23 cellular contexts compared by ENCODE assay signal in genomic region chr3:10510743-10511432, GRCh38. TPM values are rescaled to one million over a fixed set of nuclear protein-coding genes. Genes with fewer than 3 reads are reported as not detected.
DNase-seq lines count a peak whose midpoint lies in the region; ATAC-seq, FAIRE-seq and TF ChIP-seq lines count a peak whose summit lies in the region.
"Had no signal": no experiment of that assay in that cellular context is flagged by ENCODE, and none has a peak within 500 bp of the region (broad histone marks: within the 10 kb centered on the region; RNA-seq: fewer than 3 reads in every experiment).

No MANE protein-coding gene starts in this region.

- ATAC-seq in A549: no peak
- ATAC-seq in stimulated activated naive B cell treated with anti-CD40 and anti-IgM and Interleukin-4, amounts not matched to agents 10 μg/mL and 1 μg/mL and 100 μg/mL, for 72 hours (replicated peaks): no peak

- no peak overlapping the region for H3K27ac ChIP-seq in A549
- 0 out of 2 replicates have a peak overlapping the region, but pooled peaks have one; percentile 9 for H3K27ac ChIP-seq in BLaER1
- H3K27ac ChIP-seq in angular gyrus (ENCODE audit: low read depth, low read length): peak overlapping the region; percentile 5
- H3K27ac ChIP-seq: HL-60 had no signal

- H3K27me3 Mint-ChIP-seq in glutamatergic neuron (ENCODE audit: unreplicated experiment): peaks cover 8% of the 10 kb centered on the region
- H3K27me3 Mint-ChIP-seq in stimulated activated naive B cell treated with anti-CD40 and anti-IgM and Interleukin-4, amounts not matched to agents 10 μg/mL and 1 μg/mL and 100 μg/mL, for 72 hours: peaks cover 14 to 33% of the 10 kb centered on the region in 2 donors
- peaks cover 7% of the 10 kb centered on the region for H3K27me3 Mint-ChIP-seq in activated T-helper 2 cell treated with anti-CD3 and anti-CD28 coated beads, Interferon-gamma antibody, Interleukin-2, Interleukin-4, amounts not matched to agents 10 μg/mL and 5 μg/mL and 100 μg/mL, durations not matched to agents 14 hours and 24 hours and 36 hours (ENCODE audit: low read depth)

- CTCF ChIA-PET in A549 (lab: Yijun Ruan, JAX): interaction anchor here (1.8 kb wide), 1 partner anchor 167 kb away, joined by 5 read pairs; no protein-coding TSS in a partner anchor

- TF ChIP-seq RAD21 in A549 (conservative IDR thresholded peaks at IDR 0.05 in 1 of 2, IDR thresholded peaks at IDR 0.05 in 1 of 2): no peak

- intact Hi-C loops in activated T-helper 2 cell treated with anti-CD3 and anti-CD28 coated beads, Interferon-gamma antibody, Interleukin-2, Interleukin-4, amounts not matched to agents 10 μg/mL and 5 μg/mL and 100 μg/mL, durations not matched to agents 14 hours and 24 hours and 36 hours (cut with micrococcal nuclease): no loop called here

- H3K4me2 ChIP-seq in A549 (no peak overlapping the region), BLaER1 (no peak overlapping the region)

- FAIRE-seq in A549 (lab: Jason Lieb, UNC): no peak
- FAIRE-seq: A204.1, GM12892, GM18507 had no signal

- H3K27me3 ChIP-seq in BLaER1: no peaks in the 10 kb centered on the region

- H3K4me3 Mint-ChIP-seq in glutamatergic neuron (ENCODE audit: unreplicated experiment): no peak overlapping the region
- H3K4me3 Mint-ChIP-seq in stimulated activated naive B cell treated with anti-CD40 and anti-IgM and Interleukin-4, amounts not matched to agents 10 μg/mL and 1 μg/mL and 100 μg/mL, for 72 hours: no peak overlapping the region
- H3K4me3 Mint-ChIP-seq in activated T-helper 2 cell treated with anti-CD3 and anti-CD28 coated beads, Interferon-gamma antibody, Interleukin-2, Interleukin-4, amounts not matched to agents 10 μg/mL and 5 μg/mL and 100 μg/mL, durations not matched to agents 14 hours and 24 hours and 36 hours (ENCODE audit: low read depth): no peak overlapping the region
- H3K4me3 Mint-ChIP-seq: CD14-positive monocyte; CD4-positive, alpha-beta memory T cell had no signal

- POLR2A ChIA-PET in A549 (lab: Yijun Ruan, JAX): no interaction called here

- peak overlapping the region; percentile 11 for H3K27ac Mint-ChIP-seq in glutamatergic neuron (ENCODE audit: unreplicated experiment)
- no peak overlapping the region for H3K27ac Mint-ChIP-seq in stimulated activated naive B cell treated with anti-CD40 and anti-IgM and Interleukin-4, amounts not matched to agents 10 μg/mL and 1 μg/mL and 100 μg/mL, for 72 hours
- no peak overlapping the region for H3K27ac Mint-ChIP-seq in activated T-helper 2 cell treated with anti-CD3 and anti-CD28 coated beads, Interferon-gamma antibody, Interleukin-2, Interleukin-4, amounts not matched to agents 10 μg/mL and 5 μg/mL and 100 μg/mL, durations not matched to agents 14 hours and 24 hours and 36 hours
- H3K27ac Mint-ChIP-seq: CD4-positive, alpha-beta memory T cell had no signal

- no peak overlapping the region for H3K4me3 ChIP-seq in A549
- no peak overlapping the region for H3K4me3 ChIP-seq in BLaER1
- H3K4me3 ChIP-seq: HAP-1 had no signal

- H3K9me3 Mint-ChIP-seq in glutamatergic neuron (ENCODE audit: unreplicated experiment): peaks cover 5% of the 10 kb centered on the region
- H3K9me3 Mint-ChIP-seq in stimulated activated naive B cell treated with anti-CD40 and anti-IgM and Interleukin-4, amounts not matched to agents 10 μg/mL and 1 μg/mL and 100 μg/mL, for 72 hours: no peaks in the 10 kb centered on the region
- no peaks in the 10 kb centered on the region for H3K9me3 Mint-ChIP-seq in activated T-helper 2 cell treated with anti-CD3 and anti-CD28 coated beads, Interferon-gamma antibody, Interleukin-2, Interleukin-4, amounts not matched to agents 10 μg/mL and 5 μg/mL and 100 μg/mL, durations not matched to agents 14 hours and 24 hours and 36 hours
- H3K9me3 Mint-ChIP-seq: CD14-positive monocyte; CD4-positive, alpha-beta memory T cell had no signal

- 68% methylated on average over 6 of the region's 6 CpGs for WGBS in A549 (ENCODE audit: missing lambda C conversion rate)

- TF ChIP-seq POLR2A in A549 (IDR thresholded peaks at IDR 0.05; ENCODE audit: low read length): no peak

- no peaks in the 10 kb centered on the region for H3K36me3 ChIP-seq in BLaER1
- H3K36me3 ChIP-seq: HAP-1 had no signal

- H3K9ac ChIP-seq in BLaER1: no peak overlapping the region

- peaks cover 20% of the 10 kb centered on the region; the same call in 2 of the 3 replicates for H3K4me1 ChIP-seq in A549
- peaks cover 33% of the 10 kb centered on the region for H3K4me1 ChIP-seq in BLaER1
- H3K4me1 ChIP-seq: HAP-1 had no signal

- TF ChIP-seq CTCF in A549 (IDR thresholded peaks at IDR 0.05) (no peak), glutamatergic neuron (IDR thresholded peaks at IDR 0.05; ENCODE audit: partially characterized antibody, unreplicated experiment) (no peak)

- H3K36me3 Mint-ChIP-seq in glutamatergic neuron (ENCODE audit: unreplicated experiment): peaks cover 4% of the 10 kb centered on the region
- no peaks in the 10 kb centered on the region for H3K36me3 Mint-ChIP-seq in stimulated activated naive B cell treated with anti-CD40 and anti-IgM and Interleukin-4, amounts not matched to agents 10 μg/mL and 1 μg/mL and 100 μg/mL, for 72 hours
- no peaks in the 10 kb centered on the region for H3K36me3 Mint-ChIP-seq in activated T-helper 2 cell treated with anti-CD3 and anti-CD28 coated beads, Interferon-gamma antibody, Interleukin-2, Interleukin-4, amounts not matched to agents 10 μg/mL and 5 μg/mL and 100 μg/mL, durations not matched to agents 14 hours and 24 hours and 36 hours (ENCODE audit: low read depth)
- H3K36me3 Mint-ChIP-seq: CD14-positive monocyte; CD4-positive, alpha-beta memory T cell had no signal

- no peaks in the 10 kb centered on the region for H3K9me3 ChIP-seq in A549
- no peaks in the 10 kb centered on the region for H3K9me3 ChIP-seq in BLaER1
- H3K9me3 ChIP-seq: HAP-1 had no signal

- H3K4me1 Mint-ChIP-seq in glutamatergic neuron (ENCODE audit: low read depth, unreplicated experiment): peaks cover 13% of the 10 kb centered on the region
- no peaks in the 10 kb centered on the region for H3K4me1 Mint-ChIP-seq in stimulated activated naive B cell treated with anti-CD40 and anti-IgM and Interleukin-4, amounts not matched to agents 10 μg/mL and 1 μg/mL and 100 μg/mL, for 72 hours
- H3K4me1 Mint-ChIP-seq in activated T-helper 2 cell treated with anti-CD3 and anti-CD28 coated beads, Interferon-gamma antibody, Interleukin-2, Interleukin-4, amounts not matched to agents 10 μg/mL and 5 μg/mL and 100 μg/mL, durations not matched to agents 14 hours and 24 hours and 36 hours (ENCODE audit: low read depth): no peaks in the 10 kb centered on the region
- H3K4me1 Mint-ChIP-seq: CD14-positive monocyte; CD4-positive, alpha-beta memory T cell had no signal

- H4K20me1 ChIP-seq in BLaER1: no peaks in the 10 kb centered on the region

- TF ChIP-seq EP300 in A549 (IDR thresholded peaks at IDR 0.05): no peak

- no peak for DNase-seq in A549 (ENCODE audit: low read depth in 1 of 2, low spot score in 1 of 2)
- DNase-seq in glutamatergic neuron: no peak
- no peak for DNase-seq in stimulated activated naive B cell treated with anti-CD40 and anti-IgM and Interleukin-4, amounts not matched to agents 10 μg/mL and 1 μg/mL and 100 μg/mL, for 72 hours
- no peak for DNase-seq in NCI-H69 (lab: John Stamatoyannopoulos, UW)
- DNase-seq in activated T-helper 2 cell treated with anti-CD3 and anti-CD28 coated beads, Interferon-gamma antibody, Interleukin-2, Interleukin-4, amounts not matched to agents 10 μg/mL and 5 μg/mL and 100 μg/mL, durations not matched to agents 14 hours and 24 hours and 36 hours (ENCODE audit: low spot score): no peak
- DNase-seq: AML-193; CD4-positive, alpha-beta memory T cell; DMS153; DMS79; GDM1; GOT3; IMR-90; KBM-7 had no signal

TF ChIP-seq in A549, 52 proteins besides CTCF, POLR2A, EP300 and RAD21:
- TF ChIP-seq, protein P1, sequence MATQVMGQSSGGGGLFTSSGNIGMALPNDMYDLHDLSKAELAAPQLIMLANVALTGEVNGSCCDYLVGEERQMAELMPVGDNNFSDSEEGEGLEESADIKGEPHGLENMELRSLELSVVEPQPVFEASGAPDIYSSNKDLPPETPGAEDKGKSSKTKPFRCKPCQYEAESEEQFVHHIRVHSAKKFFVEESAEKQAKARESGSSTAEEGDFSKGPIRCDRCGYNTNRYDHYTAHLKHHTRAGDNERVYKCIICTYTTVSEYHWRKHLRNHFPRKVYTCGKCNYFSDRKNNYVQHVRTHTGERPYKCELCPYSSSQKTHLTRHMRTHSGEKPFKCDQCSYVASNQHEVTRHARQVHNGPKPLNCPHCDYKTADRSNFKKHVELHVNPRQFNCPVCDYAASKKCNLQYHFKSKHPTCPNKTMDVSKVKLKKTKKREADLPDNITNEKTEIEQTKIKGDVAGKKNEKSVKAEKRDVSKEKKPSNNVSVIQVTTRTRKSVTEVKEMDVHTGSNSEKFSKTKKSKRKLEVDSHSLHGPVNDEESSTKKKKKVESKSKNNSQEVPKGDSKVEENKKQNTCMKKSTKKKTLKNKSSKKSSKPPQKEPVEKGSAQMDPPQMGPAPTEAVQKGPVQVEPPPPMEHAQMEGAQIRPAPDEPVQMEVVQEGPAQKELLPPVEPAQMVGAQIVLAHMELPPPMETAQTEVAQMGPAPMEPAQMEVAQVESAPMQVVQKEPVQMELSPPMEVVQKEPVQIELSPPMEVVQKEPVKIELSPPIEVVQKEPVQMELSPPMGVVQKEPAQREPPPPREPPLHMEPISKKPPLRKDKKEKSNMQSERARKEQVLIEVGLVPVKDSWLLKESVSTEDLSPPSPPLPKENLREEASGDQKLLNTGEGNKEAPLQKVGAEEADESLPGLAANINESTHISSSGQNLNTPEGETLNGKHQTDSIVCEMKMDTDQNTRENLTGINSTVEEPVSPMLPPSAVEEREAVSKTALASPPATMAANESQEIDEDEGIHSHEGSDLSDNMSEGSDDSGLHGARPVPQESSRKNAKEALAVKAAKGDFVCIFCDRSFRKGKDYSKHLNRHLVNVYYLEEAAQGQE (IDR thresholded peaks at IDR 0.05): no peak
- TF ChIP-seq HOXA7 (CRISPR knock-in tag; IDR thresholded peaks at IDR 0.05) (no peak), ZFP36 (IDR thresholded peaks at IDR 0.05; ENCODE audit: borderline replicate concordance, partially characterized antibody) (peak; percentile 27), MAFK (IDR thresholded peaks at IDR 0.05; ENCODE audit: partially characterized antibody) (no peak)

RNA-seq across cellular contexts. Expression of gene ATP2B2, which starts 5.5 kb away (rescaled TPM):
- polyA plus RNA-seq in A549 (2011; rRNA removed) (0.04 and 0.08 TPM in 2 replicates), A549 (2017; fragmentation: RNase III; extraction: RNeasy Plus Mini Kit Qiagen cat#74134 plus additional on column Dnase treatment) (0.03 to 0.05 TPM (median 0.03 TPM) in 3 replicates)
- polyA plus RNA-seq in A549 (2012; cell fraction: cytosol; rRNA removed): 0.01 TPM in 1 of 2 replicates, not detected in the other
- polyA plus RNA-seq in A549 (2012; cell fraction: nucleus; rRNA removed): 0.02 TPM in 1 of 2 replicates, not detected in the other
- polyA minus RNA-seq in A549 (2011; rRNA and poly(A)+ RNA removed): not detected in 2 replicates
- total RNA-seq in glutamatergic neuron (ENCODE audit: unreplicated experiment): 31.2 TPM
- not detected in 2 replicates for total RNA-seq in activated T-helper 2 cell treated with anti-CD3 and anti-CD28 coated beads, Interferon-gamma antibody, Interleukin-2, Interleukin-4, amounts not matched to agents 10 μg/mL and 5 μg/mL and 100 μg/mL, durations not matched to agents 14 hours and 24 hours and 36 hours
- total RNA-seq: CD4-positive, alpha-beta memory T cell; Daoy had no signal
- polyA plus RNA-seq: BJ; CD14-positive monocyte; CD4-positive, alpha-beta memory T cell had no signal

Comparison
In these comparisons a context has a peak if more than half of its experiments do, and no peak if none do; other contexts are left out.
1. H3K27ac ChIP-seq: peak in BLaER1 (single experiment) and angular gyrus (single experiment); none in A549 (0 of 2).
2. RNA of gene ATP2B2, which starts 5.5 kb away (total RNA-seq): 31.2 TPM in glutamatergic neuron (single experiment); not detected in activated T-helper 2 cell treated with anti-CD3 and anti-CD28 coated beads, Interferon-gamma antibody, Interleukin-2, Interleukin-4, amounts not matched to agents 10 μg/mL and 5 μg/mL and 100 μg/mL, durations not matched to agents 14 hours and 24 hours and 36 hours; every median in the first group is over 10 times any median in the second.